In the genomic region with DNA sequence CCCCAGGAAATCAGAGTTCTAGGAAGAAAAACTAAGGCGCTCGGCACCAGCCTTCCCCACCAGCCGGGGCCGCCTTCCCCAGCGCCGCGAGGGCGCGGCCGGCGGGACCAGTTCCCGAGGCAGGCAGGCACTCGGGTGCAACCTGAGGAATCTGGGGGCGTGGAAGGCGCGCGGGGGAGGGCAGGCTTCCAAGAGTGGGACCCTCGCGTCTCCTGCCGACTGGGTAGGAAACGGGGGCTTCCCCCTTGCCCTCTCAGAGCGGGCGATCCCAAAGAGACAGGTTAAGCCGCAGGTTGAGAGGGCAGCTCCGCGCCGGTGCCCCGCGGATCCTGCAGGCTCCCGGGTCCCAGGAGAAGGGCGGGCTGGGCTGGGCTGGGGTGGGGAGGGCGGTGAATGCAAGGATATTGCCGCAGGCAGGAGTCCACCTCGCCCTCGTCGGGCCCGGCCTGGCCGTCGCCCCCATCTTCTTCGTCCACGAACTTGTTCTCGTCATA, we compare ENCODE assay signal across 1 cellular context.
TF ChIP-seq lines count a peak whose summit lies in the region.

No MANE protein-coding gene starts in this region.

TF ChIP-seq in HepG2, 621 proteins besides CTCF, POLR2A, EP300 and RAD21 (continued from another document and continues in another):
- TF ChIP-seq ZNF512B (CRISPR knock-in tag; IDR thresholded peaks at IDR 0.05; ENCODE audit: borderline replicate concordance) = no peak
- no peak for TF ChIP-seq ZNF678 (CRISPR knock-in tag; IDR thresholded peaks at IDR 0.05)
- TF ChIP-seq NCOR1 (IDR thresholded peaks at IDR 0.05; ENCODE audit: borderline replicate concordance, low read length) = no peak
- TF ChIP-seq ZNF34 (CRISPR knock-in tag; IDR thresholded peaks at IDR 0.05; ENCODE audit: borderline replicate concordance) = no peak
- no peak for TF ChIP-seq CCDC6 (CRISPR knock-in tag; IDR thresholded peaks at IDR 0.05)
- TF ChIP-seq ZBTB10 (CRISPR knock-in tag; IDR thresholded peaks at IDR 0.05; ENCODE audit: borderline replicate concordance) = no peak
- no peak for TF ChIP-seq GMEB2 (CRISPR knock-in tag; IDR thresholded peaks at IDR 0.05; ENCODE audit: low read depth)
- TF ChIP-seq, protein P1, sequence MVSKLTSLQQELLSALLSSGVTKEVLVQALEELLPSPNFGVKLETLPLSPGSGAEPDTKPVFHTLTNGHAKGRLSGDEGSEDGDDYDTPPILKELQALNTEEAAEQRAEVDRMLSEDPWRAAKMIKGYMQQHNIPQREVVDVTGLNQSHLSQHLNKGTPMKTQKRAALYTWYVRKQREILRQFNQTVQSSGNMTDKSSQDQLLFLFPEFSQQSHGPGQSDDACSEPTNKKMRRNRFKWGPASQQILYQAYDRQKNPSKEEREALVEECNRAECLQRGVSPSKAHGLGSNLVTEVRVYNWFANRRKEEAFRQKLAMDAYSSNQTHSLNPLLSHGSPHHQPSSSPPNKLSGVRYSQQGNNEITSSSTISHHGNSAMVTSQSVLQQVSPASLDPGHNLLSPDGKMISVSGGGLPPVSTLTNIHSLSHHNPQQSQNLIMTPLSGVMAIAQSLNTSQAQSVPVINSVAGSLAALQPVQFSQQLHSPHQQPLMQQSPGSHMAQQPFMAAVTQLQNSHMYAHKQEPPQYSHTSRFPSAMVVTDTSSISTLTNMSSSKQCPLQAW (CRISPR knock-in tag; IDR thresholded peaks at IDR 0.05) = no peak
- TF ChIP-seq SNRNP70 (IDR thresholded peaks at IDR 0.05; ENCODE audit: low read depth, low read length) = no peak
- TF ChIP-seq MIER2 (CRISPR knock-in tag; IDR thresholded peaks at IDR 0.05) = no peak
- TF ChIP-seq SMAD3 (CRISPR knock-in tag; IDR thresholded peaks at IDR 0.05) = no peak
- no peak for TF ChIP-seq AGO1 (IDR thresholded peaks at IDR 0.05; ENCODE audit: low read depth, low read length, poor library complexity, severe bottlenecking)
- TF ChIP-seq ZFP37 (CRISPR knock-in tag; IDR thresholded peaks at IDR 0.05; ENCODE audit: borderline replicate concordance) = 0 out of 2 replicates have a peak, but pooled peaks have one; percentile 36
- TF ChIP-seq MLX (CRISPR knock-in tag; IDR thresholded peaks at IDR 0.05) = no peak
- peak; percentile 84; the same call in 1 of the 2 replicates for TF ChIP-seq EED (CRISPR knock-in tag; IDR thresholded peaks at IDR 0.05)
- no peak for TF ChIP-seq ZNF737 (CRISPR knock-in tag; IDR thresholded peaks at IDR 0.05; ENCODE audit: borderline replicate concordance)
- TF ChIP-seq AFF4 (CRISPR knock-in tag; IDR thresholded peaks at IDR 0.05) = no peak
- no peak for TF ChIP-seq CHCHD3 (CRISPR knock-in tag; IDR thresholded peaks at IDR 0.05)
- no peak for TF ChIP-seq BRF2 (CRISPR knock-in tag; IDR thresholded peaks at IDR 0.05)
- peak; percentile 63; the same call in 1 of the 2 replicates for TF ChIP-seq ISL2 (CRISPR knock-in tag; IDR thresholded peaks at IDR 0.05)
- no peak for TF ChIP-seq ZNF446 (CRISPR knock-in tag; IDR thresholded peaks at IDR 0.05)
- 0 out of 2 replicates have a peak, but pooled peaks have one; percentile 17 for TF ChIP-seq CERS6 (CRISPR knock-in tag; IDR thresholded peaks at IDR 0.05)
- TF ChIP-seq ZMYM2 (CRISPR knock-in tag; IDR thresholded peaks at IDR 0.05) = no peak
- no peak for TF ChIP-seq SP140L (CRISPR knock-in tag; IDR thresholded peaks at IDR 0.05; ENCODE audit: borderline replicate concordance)
- no peak for TF ChIP-seq ERF (CRISPR knock-in tag; IDR thresholded peaks at IDR 0.05)
- TF ChIP-seq ZNF543 (CRISPR knock-in tag; IDR thresholded peaks at IDR 0.05) = no peak
- no peak for TF ChIP-seq ZNF670 (CRISPR knock-in tag; IDR thresholded peaks at IDR 0.05; ENCODE audit: borderline replicate concordance)
- TF ChIP-seq RBM39 (IDR thresholded peaks at IDR 0.05; ENCODE audit: low read depth, low read length, poor library complexity, severe bottlenecking) = no peak
- TF ChIP-seq, protein P2, sequence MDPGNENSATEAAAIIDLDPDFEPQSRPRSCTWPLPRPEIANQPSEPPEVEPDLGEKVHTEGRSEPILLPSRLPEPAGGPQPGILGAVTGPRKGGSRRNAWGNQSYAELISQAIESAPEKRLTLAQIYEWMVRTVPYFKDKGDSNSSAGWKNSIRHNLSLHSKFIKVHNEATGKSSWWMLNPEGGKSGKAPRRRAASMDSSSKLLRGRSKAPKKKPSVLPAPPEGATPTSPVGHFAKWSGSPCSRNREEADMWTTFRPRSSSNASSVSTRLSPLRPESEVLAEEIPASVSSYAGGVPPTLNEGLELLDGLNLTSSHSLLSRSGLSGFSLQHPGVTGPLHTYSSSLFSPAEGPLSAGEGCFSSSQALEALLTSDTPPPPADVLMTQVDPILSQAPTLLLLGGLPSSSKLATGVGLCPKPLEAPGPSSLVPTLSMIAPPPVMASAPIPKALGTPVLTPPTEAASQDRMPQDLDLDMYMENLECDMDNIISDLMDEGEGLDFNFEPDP (CRISPR knock-in tag; conservative IDR thresholded peaks at IDR 0.05) = no peak
- peak; percentile 56 for TF ChIP-seq ZNF430 (CRISPR knock-in tag; IDR thresholded peaks at IDR 0.05)
- TF ChIP-seq ZNF562 (CRISPR knock-in tag; IDR thresholded peaks at IDR 0.05; ENCODE audit: borderline replicate concordance) = no peak
- no peak for TF ChIP-seq ZNF205 (CRISPR knock-in tag; IDR thresholded peaks at IDR 0.05)
